In genomic region chr14:21863289-21863688, GRCh38 we compare ENCODE assay signal across 22 cellular contexts.
DNase-seq lines count a peak whose midpoint lies in the region; ATAC-seq and TF ChIP-seq lines count a peak whose summit lies in the region.
"Had no signal": no experiment of that assay in that cellular context is flagged by ENCODE, and none has a peak within 500 bp of the region (broad histone marks: within the 10 kb centered on the region; RNA-seq: fewer than 3 reads in every experiment).

No MANE protein-coding gene starts in this region.

- no peaks in the 10 kb centered on the region for H3K9me3 ChIP-seq in cardiac muscle cell (ENCODE audit: low read depth)
- H3K9me3 ChIP-seq: gastrocnemius medialis, suprapubic skin had no signal

- no peaks in the 10 kb centered on the region for H3K36me3 Mint-ChIP-seq in T-helper 1 cell treated with Interleukin-12 subunit alpha and Interleukin-12 subunit beta and Interleukin-4 antibody, amounts not matched to agents 30 μg/mL and 1 μg/mL, for 36 hours (ENCODE audit: low read depth)
- H3K36me3 Mint-ChIP-seq in activated naive CD8-positive, alpha-beta T cell treated with anti-CD3 and anti-CD28 coated beads, Interleukin-2, amount 50 U/mL, for 24 hours (ENCODE audit: low read depth): no peaks in the 10 kb centered on the region
- H3K36me3 Mint-ChIP-seq: neural progenitor cell had no signal

- DNase-seq in T-helper 1 cell: no peak
- no peak for DNase-seq in cardiac muscle cell (ENCODE audit: low read depth in 1 of 2, low spot score in 1 of 2)
- DNase-seq in Right ventricle myocardium superior: no peak
- DNase-seq in activated naive CD8-positive, alpha-beta T cell treated with anti-CD3 and anti-CD28 coated beads, Interleukin-2, amount 50 U/mL, for 24 hours: no peak
- DNase-seq in HuH-7 (ENCODE audit: low spot score): no peak
- DNase-seq: activated CD8-positive, alpha-beta memory T cell treated with anti-CD3 and anti-CD28 coated beads, Interleukin-2, amount 50 U/mL, for 48 hours; central memory CD4-positive, alpha-beta T cell; gastrocnemius medialis; NCI-H1105; NCI-H187 treated with DMSO at 0.1 percent for 48 hours; NCI-H524 treated with DMSO at 0.1 percent for 48 hours; right cardiac atrium; SIG-M5 had no signal

- no peak overlapping the region for H3K4me3 ChIP-seq in cardiac muscle cell
- H3K4me3 ChIP-seq: gastrocnemius medialis, hepatocyte, neural progenitor cell, suprapubic skin had no signal

- peaks cover 17% of the 10 kb centered on the region for H3K27me3 Mint-ChIP-seq in T-helper 1 cell treated with Interleukin-12 subunit alpha and Interleukin-12 subunit beta and Interleukin-4 antibody, amounts not matched to agents 30 μg/mL and 1 μg/mL, for 36 hours (ENCODE audit: low read depth)
- peaks cover 2% of the 10 kb centered on the region for H3K27me3 Mint-ChIP-seq in activated naive CD8-positive, alpha-beta T cell treated with anti-CD3 and anti-CD28 coated beads, Interleukin-2, amount 50 U/mL, for 24 hours
- H3K27me3 Mint-ChIP-seq: dendritic cell treated with granulocyte-macrophage colony-stimulating factor and Interleukin-4, amounts not matched to agents 40 ng/mL and 50 ng/mL, for 4 days had no signal

- intact Hi-C loops in Right ventricle myocardium superior (cut with DNase I): no loop called here

- no peak for TF ChIP-seq POLR2A in GM18505 (IDR thresholded peaks at IDR 0.05; ENCODE audit: borderline replicate concordance, extremely low read depth, insufficient read depth, insufficient read length)

- H3K9me3 Mint-ChIP-seq in T-helper 1 cell treated with Interleukin-12 subunit alpha and Interleukin-12 subunit beta and Interleukin-4 antibody, amounts not matched to agents 30 μg/mL and 1 μg/mL, for 36 hours: no peaks in the 10 kb centered on the region
- H3K9me3 Mint-ChIP-seq in activated naive CD8-positive, alpha-beta T cell treated with anti-CD3 and anti-CD28 coated beads, Interleukin-2, amount 50 U/mL, for 24 hours: no peaks in the 10 kb centered on the region
- H3K9me3 Mint-ChIP-seq: dendritic cell treated with granulocyte-macrophage colony-stimulating factor and Interleukin-4, amounts not matched to agents 40 ng/mL and 50 ng/mL, for 4 days; neural progenitor cell had no signal

- H3K4me1 ChIP-seq in cardiac muscle cell (ENCODE audit: low read depth): peaks cover 27% of the 10 kb centered on the region
- H3K4me1 ChIP-seq: gastrocnemius medialis, neural progenitor cell, suprapubic skin had no signal

- no peaks in the 10 kb centered on the region for H3K27me3 ChIP-seq in cardiac muscle cell
- H3K27me3 ChIP-seq: gastrocnemius medialis, hepatocyte had no signal

- H3K36me3 ChIP-seq in cardiac muscle cell: no peaks in the 10 kb centered on the region
- H3K36me3 ChIP-seq: gastrocnemius medialis, neural progenitor cell, suprapubic skin had no signal

- TF ChIP-seq CTCF in cardiac muscle cell (IDR thresholded peaks at IDR 0.05; ENCODE audit: low read depth, low read length): no peak

- H3K27ac ChIP-seq in cardiac muscle cell: peak overlapping the region; percentile 32
- H3K27ac ChIP-seq: 22Rv1, C4-2B, gastrocnemius medialis, hepatocyte, neural progenitor cell, suprapubic skin had no signal

- H3K4me1 Mint-ChIP-seq in T-helper 1 cell treated with Interleukin-12 subunit alpha and Interleukin-12 subunit beta and Interleukin-4 antibody, amounts not matched to agents 30 μg/mL and 1 μg/mL, for 36 hours (ENCODE audit: low read depth): peaks cover 3% of the 10 kb centered on the region
- peaks cover 35% of the 10 kb centered on the region for H3K4me1 Mint-ChIP-seq in activated naive CD8-positive, alpha-beta T cell treated with anti-CD3 and anti-CD28 coated beads, Interleukin-2, amount 50 U/mL, for 24 hours
- H3K4me1 Mint-ChIP-seq: neural progenitor cell had no signal

- peak overlapping the region; percentile 37 for H3K27ac Mint-ChIP-seq in T-helper 1 cell treated with Interleukin-12 subunit alpha and Interleukin-12 subunit beta and Interleukin-4 antibody, amounts not matched to agents 30 μg/mL and 1 μg/mL, for 36 hours
- H3K27ac Mint-ChIP-seq in activated naive CD8-positive, alpha-beta T cell treated with anti-CD3 and anti-CD28 coated beads, Interleukin-2, amount 50 U/mL, for 24 hours: peak overlapping the region; percentile 74
- H3K27ac Mint-ChIP-seq: dendritic cell treated with granulocyte-macrophage colony-stimulating factor and Interleukin-4, amounts not matched to agents 40 ng/mL and 50 ng/mL, for 4 days; neural progenitor cell had no signal

- peak overlapping the region; percentile 41 for H3K4me3 Mint-ChIP-seq in T-helper 1 cell treated with Interleukin-12 subunit alpha and Interleukin-12 subunit beta and Interleukin-4 antibody, amounts not matched to agents 30 μg/mL and 1 μg/mL, for 36 hours
- peak overlapping the region; percentile 72 for H3K4me3 Mint-ChIP-seq in activated naive CD8-positive, alpha-beta T cell treated with anti-CD3 and anti-CD28 coated beads, Interleukin-2, amount 50 U/mL, for 24 hours
- H3K4me3 Mint-ChIP-seq: dendritic cell treated with granulocyte-macrophage colony-stimulating factor and Interleukin-4, amounts not matched to agents 40 ng/mL and 50 ng/mL, for 4 days; neural progenitor cell had no signal

- ATAC-seq in Right ventricle myocardium superior (ENCODE audit: poor library complexity): no peak
- ATAC-seq in activated naive CD8-positive, alpha-beta T cell treated with anti-CD3 and anti-CD28 coated beads, Interleukin-2, amount 50 U/mL, for 24 hours: no peak
- no peak for ATAC-seq in GM18511 (IDR thresholded peaks at IDR 0.05; ENCODE audit: unreplicated experiment)
- no peak for ATAC-seq in GM18505 (IDR thresholded peaks at IDR 0.05; ENCODE audit: unreplicated experiment)
- ATAC-seq: gastrocnemius medialis, right cardiac atrium had no signal
